Comparison of ENCODE assay signal across 8 cellular contexts in the genomic region with DNA sequence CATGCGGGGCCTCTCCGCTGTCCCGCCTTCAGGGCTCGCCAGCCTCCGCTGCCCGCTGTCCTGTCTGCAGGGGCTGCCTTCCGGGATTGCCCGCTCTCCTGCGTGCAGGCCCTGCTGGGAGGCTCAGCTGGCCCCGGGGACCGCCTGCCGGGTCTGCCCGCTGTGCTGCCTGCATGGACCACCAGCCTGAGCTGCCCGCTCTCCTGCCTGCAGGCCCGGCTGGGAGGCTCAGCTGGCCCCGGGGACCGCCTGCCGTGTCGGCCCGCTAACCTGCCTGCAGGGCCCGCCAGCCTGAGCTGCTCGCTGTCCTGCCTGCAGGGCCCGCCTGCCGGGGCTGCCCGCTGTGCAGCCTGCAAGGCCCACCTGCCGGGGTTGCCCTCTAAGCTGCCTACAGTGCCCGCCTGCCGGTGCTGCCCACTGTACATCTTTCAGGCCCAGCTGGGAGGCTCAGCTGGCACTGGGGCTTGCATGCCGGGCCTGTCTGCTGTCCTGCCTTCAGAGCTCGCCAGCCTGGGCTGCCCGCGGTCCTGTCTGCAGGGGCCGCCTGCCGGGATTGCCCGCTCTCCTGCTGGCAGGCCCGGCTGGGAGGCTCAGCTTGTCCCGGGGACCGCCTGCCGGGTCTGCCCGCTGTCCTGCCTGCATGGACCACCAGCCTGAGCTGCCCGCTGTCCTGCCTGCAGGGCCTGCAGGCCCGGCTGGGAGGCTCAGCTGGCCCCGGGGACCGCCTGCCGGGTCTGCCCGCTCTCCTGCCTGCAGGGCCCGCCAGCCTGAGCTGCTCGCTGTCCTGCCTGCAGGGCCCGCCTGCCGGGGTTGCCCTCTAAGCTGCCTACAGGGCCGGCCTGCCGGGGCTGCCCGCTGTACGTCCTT.
DNase-seq lines count a peak whose midpoint lies in the region; ATAC-seq and TF ChIP-seq lines count a peak whose summit lies in the region.

No MANE protein-coding gene starts in this region.

- peaks cover 7 to 22% of the 10 kb centered on the region in 2 donors for H3K9me3 Mint-ChIP-seq in activated T-cell treated with anti-CD3 and anti-CD28 coated beads, Interleukin-2, amount 50 U/mL, for 72 hours
- H3K9me3 Mint-ChIP-seq in glutamatergic neuron (ENCODE audit: unreplicated experiment) = peaks cover 17% of the 10 kb centered on the region

- H3K27ac ChIP-seq in MM.1S (ENCODE audit: low read length) (peak overlapping the region; percentile 59; the same call in 1 of the 2 replicates), right cardiac atrium (ENCODE audit: low read length) (peak overlapping the region; percentile 87)

- peak overlapping the region; percentile 95 for H3K27ac Mint-ChIP-seq in activated T-cell treated with anti-CD3 and anti-CD28 coated beads, Interleukin-2, amount 50 U/mL, for 72 hours
- no peak overlapping the region for H3K27ac Mint-ChIP-seq in glutamatergic neuron (ENCODE audit: unreplicated experiment)

- H3K4me1 ChIP-seq in MM.1S (ENCODE audit: low read length) (no peaks in the 10 kb centered on the region), right cardiac atrium (ENCODE audit: control insufficient read depth, insufficient read depth, low read length) (no peaks in the 10 kb centered on the region)

- H4K20me1 ChIP-seq in MM.1S (ENCODE audit: insufficient read depth, low read length) = no peaks in the 10 kb centered on the region

- H3K79me2 ChIP-seq in MM.1S (ENCODE audit: low read length) = no peaks in the 10 kb centered on the region

- TF ChIP-seq CTCF in MM.1S (IDR thresholded peaks at IDR 0.05; ENCODE audit: low read length) (no peak), glutamatergic neuron (IDR thresholded peaks at IDR 0.05; ENCODE audit: partially characterized antibody, unreplicated experiment) (no peak)

- H3K4me3 Mint-ChIP-seq in activated T-cell treated with anti-CD3 and anti-CD28 coated beads, Interleukin-2, amount 50 U/mL, for 72 hours = peak overlapping the region; percentile 77 to 94
- H3K4me3 Mint-ChIP-seq in glutamatergic neuron (ENCODE audit: unreplicated experiment) = no peak overlapping the region

- 23% methylated on average over 54 of the region's 54 CpGs for WGBS in right cardiac atrium

- no peaks in the 10 kb centered on the region for H3K9me2 ChIP-seq in MM.1S (replicated peaks; ENCODE audit: insufficient read depth, low read length)

- peak overlapping the region; percentile 39 for H2AFZ ChIP-seq in MM.1S (ENCODE audit: low read length)

- no peaks in the 10 kb centered on the region for H3K27me3 Mint-ChIP-seq in activated T-cell treated with anti-CD3 and anti-CD28 coated beads, Interleukin-2, amount 50 U/mL, for 72 hours (ENCODE audit: low read depth)
- H3K27me3 Mint-ChIP-seq in glutamatergic neuron (ENCODE audit: unreplicated experiment) = peaks cover 7% of the 10 kb centered on the region

- intact Hi-C loops in right cardiac atrium (cut with DNase I) = no loop called here

- H3K4me1 Mint-ChIP-seq in activated T-cell treated with anti-CD3 and anti-CD28 coated beads, Interleukin-2, amount 50 U/mL, for 72 hours (ENCODE audit: low read depth) = no peaks in the 10 kb centered on the region
- no peaks in the 10 kb centered on the region for H3K4me1 Mint-ChIP-seq in glutamatergic neuron (ENCODE audit: low read depth, unreplicated experiment)

- peaks cover 16 to 27% of the 10 kb centered on the region in 2 donors for H3K36me3 Mint-ChIP-seq in activated T-cell treated with anti-CD3 and anti-CD28 coated beads, Interleukin-2, amount 50 U/mL, for 72 hours (ENCODE audit: insufficient read depth in 2 of 2)
- peaks cover 23% of the 10 kb centered on the region for H3K36me3 Mint-ChIP-seq in glutamatergic neuron (ENCODE audit: unreplicated experiment)

- ATAC-seq in GM18511 (IDR thresholded peaks at IDR 0.05; ENCODE audit: unreplicated experiment) = peak; percentile 66
- peak; percentile 73 to 80 for ATAC-seq in activated T-cell treated with anti-CD3 and anti-CD28 coated beads, Interleukin-2, amount 50 U/mL, for 72 hours (replicated peaks in 1 of 2)
- ATAC-seq in right cardiac atrium = peak; percentile 28 to 94
- ATAC-seq in HG03175 (IDR thresholded peaks at IDR 0.05; ENCODE audit: unreplicated experiment) = no peak

- DNase-seq in MM.1S (peak; percentile 60), right cardiac atrium (peak in 2 of 3 donors; percentile 72 to 92), glutamatergic neuron (no peak), EL (no peak)
- peak; percentile 68 to 76 for DNase-seq in activated T-cell treated with anti-CD3 and anti-CD28 coated beads, Interleukin-2, amount 50 U/mL, for 72 hours
- peak; percentile 37 for DNase-seq in stimulated activated CD8-positive, alpha-beta memory T cell treated with anti-CD3 and anti-CD28 coated beads, Interleukin-12 subunit alpha, Interleukin-12 subunit beta, amount 100 ng/mL, for 24 hours (ENCODE audit: extremely low read depth)

- H3K27me3 ChIP-seq in MM.1S (replicated peaks; ENCODE audit: insufficient read depth, low read length) (no peaks in the 10 kb centered on the region), right cardiac atrium (ENCODE audit: control insufficient read depth, insufficient read depth) (no peaks in the 10 kb centered on the region)

- H3K4me2 ChIP-seq in MM.1S (ENCODE audit: low read depth, low read length) = peak overlapping the region; percentile 35; the same call in 1 of the 2 replicates

- no peaks in the 10 kb centered on the region for H3K9me3 ChIP-seq in MM.1S (replicated peaks; ENCODE audit: insufficient read depth, low read length)
- H3K9me3 ChIP-seq in right cardiac atrium (ENCODE audit: control insufficient read depth, low read length) = no peaks in the 10 kb centered on the region

- H3F3A ChIP-seq in MM.1S (ENCODE audit: insufficient read depth, low read length) = no peaks in the 10 kb centered on the region

- H3K4me3 ChIP-seq in MM.1S (ENCODE audit: low read length) (peak overlapping the region; percentile 49), right cardiac atrium (ENCODE audit: low read length) (peak overlapping the region; percentile 50)

- H3K9ac ChIP-seq in MM.1S (ENCODE audit: low read length) = peak overlapping the region; percentile 55; the same call in 1 of the 2 replicates

- H3K36me3 ChIP-seq in MM.1S (replicated peaks; ENCODE audit: insufficient read depth, low read length) = no peaks in the 10 kb centered on the region

Comparison
In these comparisons a context has a peak if more than half of its experiments do, and no peak if none do; other contexts are left out.
1. DNase-seq: peak in MM.1S (single experiment), activated T-cell treated with anti-CD3 and anti-CD28 coated beads, Interleukin-2, amount 50 U/mL, for 72 hours (2 of 2), right cardiac atrium (2 of 3) and stimulated activated CD8-positive, alpha-beta memory T cell treated with anti-CD3 and anti-CD28 coated beads, Interleukin-12 subunit alpha, Interleukin-12 subunit beta, amount 100 ng/mL, for 24 hours (single experiment); none in glutamatergic neuron (single experiment) and EL (single experiment).